In the genomic region with DNA sequence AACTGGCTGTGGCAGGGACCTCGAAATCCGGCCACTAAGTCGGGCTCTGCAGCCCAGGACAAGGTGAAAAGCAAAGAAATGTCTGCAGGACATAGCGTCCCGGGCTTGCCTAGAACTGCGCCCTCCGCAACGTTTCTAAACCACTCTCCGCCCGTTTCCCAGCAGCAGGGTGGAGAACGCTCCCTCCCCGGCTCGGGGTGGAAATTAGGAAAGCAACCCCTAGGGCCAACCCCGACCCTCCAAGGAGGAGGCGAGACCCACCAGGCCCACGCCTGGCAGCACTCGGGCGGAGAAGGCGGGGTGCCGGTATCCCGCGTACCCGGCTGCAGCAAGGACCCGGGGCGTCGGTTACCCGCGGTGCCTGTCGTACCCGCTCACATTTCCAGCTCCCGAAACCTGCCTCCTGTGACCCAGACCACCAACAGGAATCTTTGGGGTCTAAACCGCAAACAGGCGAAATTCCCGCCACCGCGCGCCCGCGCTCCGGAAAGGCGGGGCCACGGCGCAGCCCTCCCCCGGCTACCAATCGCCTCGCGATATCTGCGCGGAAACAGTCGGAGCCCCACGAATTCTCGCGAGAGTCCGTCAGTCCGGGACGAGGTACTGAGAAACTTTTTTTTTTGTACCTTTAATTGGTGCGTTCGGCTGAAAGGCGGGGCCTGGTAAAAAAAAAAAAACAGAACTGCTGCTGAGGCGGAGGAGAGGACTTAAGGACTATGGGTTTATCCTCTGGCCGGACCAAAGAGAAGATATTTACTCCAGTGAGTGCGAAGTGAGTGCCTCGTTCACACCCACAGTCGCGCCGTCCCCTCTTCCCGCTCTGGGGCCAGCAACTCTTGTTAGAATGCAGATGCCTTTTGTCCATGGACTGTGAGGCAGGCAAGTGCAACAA, we compare ENCODE assay signal across 8 cellular contexts. TPM values are rescaled to one million over a fixed set of nuclear protein-coding genes. Genes with fewer than 3 reads are reported as not detected.
A peak's percentile ranks its signal among the peaks of the same experiment; 100 is the strongest.
DNase-seq lines count a peak whose midpoint lies in the region; ATAC-seq and TF ChIP-seq lines count a peak whose summit lies in the region.

MMS22L (minus strand) TSS at position 491 of the 892 bp plus-strand sequence. CDS start 739 bp downstream, outside the sequence.

- peak within 1 kb of the TSS; percentile 98 for H3K4me3 ChIP-seq in kidney epithelial cell (ENCODE audit: low read depth, low read length)

- H3K36me3 ChIP-seq in kidney epithelial cell (ENCODE audit: control insufficient read depth, insufficient read depth, low read length) = no peaks in the 10 kb centered on the region

- ATAC-seq in HG03432 (IDR thresholded peaks at IDR 0.05; ENCODE audit: unreplicated experiment) = peak; percentile 98
- peak; percentile 96 to 97 for ATAC-seq in activated CD4-positive, CD25-positive, alpha-beta regulatory T cell treated with anti-CD3 and anti-CD28 coated beads, Interleukin-2, amount 50 U/mL, for 24 hours

- TF ChIP-seq POLR2A in GM19193 (IDR thresholded peaks at IDR 0.05; ENCODE audit: extremely low read depth, insufficient read depth, insufficient read length) = peak; percentile 69

- DNase-seq in Ammon's horn (ENCODE audit: low spot score) = peak; percentile 91
- peak; percentile 91 for DNase-seq in NCI-H460 (ENCODE audit: extremely low read depth, low read depth)
- peak; percentile 50 for DNase-seq in cerebellum (ENCODE audit: low spot score)
- peak; percentile 77 for DNase-seq in kidney epithelial cell (ENCODE audit: low read depth)
- DNase-seq in stimulated activated CD4-positive, alpha-beta T cell treated with anti-CD3 and anti-CD28 coated beads, Interleukin-15, amount 100 ng/mL, for 48 hours (ENCODE audit: low read depth in 2 of 2) = peak; percentile 85 to 89

- TF ChIP-seq CTCF in kidney epithelial cell (IDR thresholded peaks at IDR 0.05; ENCODE audit: insufficient read depth, low read length, poor library complexity, severe bottlenecking) = no peak

- no peaks in the 10 kb centered on the region for H3K27me3 ChIP-seq in kidney epithelial cell (ENCODE audit: control insufficient read depth, insufficient read depth, low read length)

RNA-seq across cellular contexts. Expression of gene MMS22L, which starts in this region (rescaled TPM):
- total RNA-seq in NCI-H460 (2014; rRNA removed; shearing (Covaris generic)) = 13.4 and 13.9 TPM in 2 replicates
- polyA plus RNA-seq in NCI-H460 (2014; cell fraction: nucleus; rRNA removed) = 10.6 and 12.3 TPM in 2 replicates
- total RNA-seq in cerebellum = 27.5 TPM
- 9.4 and 11.2 TPM in 2 replicates for total RNA-seq in kidney epithelial cell

Comparison
In these comparisons a context has a peak if more than half of its experiments do, and no peak if none do; other contexts are left out.
1. Peak in every context shown above with its lines: DNase-seq, ATAC-seq and H3K4me3 ChIP-seq.